Comparison of ENCODE assay signal across 8 cellular contexts in genomic region chr12:11653215-11653753, GRCh38. TPM values are rescaled to one million over a fixed set of nuclear protein-coding genes. Genes with fewer than 3 reads are reported as not detected.
DNase-seq lines count a peak whose midpoint lies in the region; ATAC-seq and TF ChIP-seq lines count a peak whose summit lies in the region.

No MANE protein-coding gene starts in this region.

- no peak for TF ChIP-seq CTCF in liver (IDR thresholded peaks at IDR 0.05; ENCODE audit: low read depth, low read length, missing input control)

- ATAC-seq in GM19328 (IDR thresholded peaks at IDR 0.05; ENCODE audit: unreplicated experiment): no peak

- TF ChIP-seq RAD21 in liver (IDR thresholded peaks at IDR 0.05): no peak

- H3K27ac ChIP-seq in liver (ENCODE audit: low read depth in 1 of 2, low read length in 2 of 2): peak overlapping the region; percentile 58 to 80

- H3K4me1 ChIP-seq in liver (ENCODE audit: control insufficient read depth in 4 of 4, insufficient read depth in 4 of 4, low read length in 3 of 4): peaks cover 2 to 21% (median 7%) of the 10 kb centered on the region in 4 donors

- H3K4me3 ChIP-seq in liver (ENCODE audit: low read depth in 1 of 3, low read length in 3 of 3): no peak overlapping the region

- DNase-seq in GF-D8 (lab: John Stamatoyannopoulos, UW) (peak; percentile 72), HT-29 (ENCODE audit: low spot score) (peak; percentile 16), anterior cingulate cortex (lab: John Stamatoyannopoulos, UW) (no peak), NCI-H2196 (lab: John Stamatoyannopoulos, UW; ENCODE audit: unreplicated experiment) (no peak)
- peak; percentile 20 for DNase-seq in activated gamma-delta T cell treated with anti-CD3 and anti-CD28 coated beads, Interleukin-2, amount 50 U/mL, for 16 hours (ENCODE audit: low read depth)
- DNase-seq in stimulated activated CD8-positive, alpha-beta memory T cell treated with anti-CD3 and anti-CD28 coated beads, Interleukin-7, amount 100 ng/mL, for 48 hours (ENCODE audit: extremely low read depth in 1 of 2, low read depth in 1 of 2): peak; percentile 35 to 55

- no peaks in the 10 kb centered on the region for H3K9me3 ChIP-seq in liver (ENCODE audit: control insufficient read depth in 4 of 4, low read length in 3 of 4)

- H3K27me3 ChIP-seq in liver (ENCODE audit: control insufficient read depth in 4 of 4, insufficient read depth in 4 of 4, low read length in 3 of 4): no peaks in the 10 kb centered on the region

- H3K36me3 ChIP-seq in liver (ENCODE audit: control insufficient read depth in 4 of 4, insufficient read depth in 3 of 4, low read depth in 1 of 4, low read length in 3 of 4): no peaks in the 10 kb centered on the region

- WGBS in liver: 63% methylated on average over 7 of the region's 7 CpGs

- H3K9ac ChIP-seq in liver (ENCODE audit: low read depth in 1 of 2, low read length in 2 of 2): peak overlapping the region in 1 of 2 donors; percentile 74

TF ChIP-seq in liver, 16 proteins besides CTCF, POLR2A, EP300 and RAD21:
- TF ChIP-seq HNF4G (IDR thresholded peaks at IDR 0.05) (no peak), HNF4A (conservative IDR thresholded peaks at IDR 0.05) (no peak), ZBTB33 (IDR thresholded peaks at IDR 0.05) (no peak), TAF1 (conservative IDR thresholded peaks at IDR 0.05) (no peak), RXRA (IDR thresholded peaks at IDR 0.05) (no peak), FOXA2 (IDR thresholded peaks at IDR 0.05) (no peak), EGR1 (IDR thresholded peaks at IDR 0.05; ENCODE audit: low read depth in 2 of 2) (no peak), SP1 (IDR thresholded peaks at IDR 0.05) (no peak), JUND (IDR thresholded peaks at IDR 0.05) (no peak), GABPA (IDR thresholded peaks at IDR 0.05 in 1 of 2, conservative IDR thresholded peaks at IDR 0.05 in 1 of 2) (no peak), YY1 (IDR thresholded peaks at IDR 0.05) (no peak), MAX (IDR thresholded peaks at IDR 0.05) (no peak), NR2F2 (IDR thresholded peaks at IDR 0.05) (no peak), FOXA1 (IDR thresholded peaks at IDR 0.05) (no peak)
- TF ChIP-seq, protein P1, sequence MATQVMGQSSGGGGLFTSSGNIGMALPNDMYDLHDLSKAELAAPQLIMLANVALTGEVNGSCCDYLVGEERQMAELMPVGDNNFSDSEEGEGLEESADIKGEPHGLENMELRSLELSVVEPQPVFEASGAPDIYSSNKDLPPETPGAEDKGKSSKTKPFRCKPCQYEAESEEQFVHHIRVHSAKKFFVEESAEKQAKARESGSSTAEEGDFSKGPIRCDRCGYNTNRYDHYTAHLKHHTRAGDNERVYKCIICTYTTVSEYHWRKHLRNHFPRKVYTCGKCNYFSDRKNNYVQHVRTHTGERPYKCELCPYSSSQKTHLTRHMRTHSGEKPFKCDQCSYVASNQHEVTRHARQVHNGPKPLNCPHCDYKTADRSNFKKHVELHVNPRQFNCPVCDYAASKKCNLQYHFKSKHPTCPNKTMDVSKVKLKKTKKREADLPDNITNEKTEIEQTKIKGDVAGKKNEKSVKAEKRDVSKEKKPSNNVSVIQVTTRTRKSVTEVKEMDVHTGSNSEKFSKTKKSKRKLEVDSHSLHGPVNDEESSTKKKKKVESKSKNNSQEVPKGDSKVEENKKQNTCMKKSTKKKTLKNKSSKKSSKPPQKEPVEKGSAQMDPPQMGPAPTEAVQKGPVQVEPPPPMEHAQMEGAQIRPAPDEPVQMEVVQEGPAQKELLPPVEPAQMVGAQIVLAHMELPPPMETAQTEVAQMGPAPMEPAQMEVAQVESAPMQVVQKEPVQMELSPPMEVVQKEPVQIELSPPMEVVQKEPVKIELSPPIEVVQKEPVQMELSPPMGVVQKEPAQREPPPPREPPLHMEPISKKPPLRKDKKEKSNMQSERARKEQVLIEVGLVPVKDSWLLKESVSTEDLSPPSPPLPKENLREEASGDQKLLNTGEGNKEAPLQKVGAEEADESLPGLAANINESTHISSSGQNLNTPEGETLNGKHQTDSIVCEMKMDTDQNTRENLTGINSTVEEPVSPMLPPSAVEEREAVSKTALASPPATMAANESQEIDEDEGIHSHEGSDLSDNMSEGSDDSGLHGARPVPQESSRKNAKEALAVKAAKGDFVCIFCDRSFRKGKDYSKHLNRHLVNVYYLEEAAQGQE (IDR thresholded peaks at IDR 0.05): no peak
- TF ChIP-seq, protein P2, sequence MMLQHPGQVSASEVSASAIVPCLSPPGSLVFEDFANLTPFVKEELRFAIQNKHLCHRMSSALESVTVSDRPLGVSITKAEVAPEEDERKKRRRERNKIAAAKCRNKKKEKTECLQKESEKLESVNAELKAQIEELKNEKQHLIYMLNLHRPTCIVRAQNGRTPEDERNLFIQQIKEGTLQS (IDR thresholded peaks at IDR 0.05): no peak
TF ChIP-seq in liver: peak in this region for 0.

RNA-seq across cellular contexts. Expression of gene ETV6, which starts 3.8 kb away (rescaled TPM):
- total RNA-seq in HT-29 (2014; rRNA removed; shearing (Covaris generic)): 16.5 and 16.8 TPM in 2 replicates
- 1 to 10 TPM; 4.4 to 6.2 TPM for total RNA-seq in liver
- 1 to 10 TPM; 2.0 to 2.6 TPM for polyA plus RNA-seq in liver

Comparison
In these comparisons a context has a peak if more than half of its experiments do, and no peak if none do; other contexts are left out.
1. DNase-seq: peak in GF-D8 (single experiment), HT-29 (single experiment), activated gamma-delta T cell treated with anti-CD3 and anti-CD28 coated beads, Interleukin-2, amount 50 U/mL, for 16 hours (single experiment) and stimulated activated CD8-positive, alpha-beta memory T cell treated with anti-CD3 and anti-CD28 coated beads, Interleukin-7, amount 100 ng/mL, for 48 hours (2 of 2); none in anterior cingulate cortex (0 of 58) and NCI-H2196 (single experiment).